ENCODE assay signal across 37 cellular contexts in the genomic region with DNA sequence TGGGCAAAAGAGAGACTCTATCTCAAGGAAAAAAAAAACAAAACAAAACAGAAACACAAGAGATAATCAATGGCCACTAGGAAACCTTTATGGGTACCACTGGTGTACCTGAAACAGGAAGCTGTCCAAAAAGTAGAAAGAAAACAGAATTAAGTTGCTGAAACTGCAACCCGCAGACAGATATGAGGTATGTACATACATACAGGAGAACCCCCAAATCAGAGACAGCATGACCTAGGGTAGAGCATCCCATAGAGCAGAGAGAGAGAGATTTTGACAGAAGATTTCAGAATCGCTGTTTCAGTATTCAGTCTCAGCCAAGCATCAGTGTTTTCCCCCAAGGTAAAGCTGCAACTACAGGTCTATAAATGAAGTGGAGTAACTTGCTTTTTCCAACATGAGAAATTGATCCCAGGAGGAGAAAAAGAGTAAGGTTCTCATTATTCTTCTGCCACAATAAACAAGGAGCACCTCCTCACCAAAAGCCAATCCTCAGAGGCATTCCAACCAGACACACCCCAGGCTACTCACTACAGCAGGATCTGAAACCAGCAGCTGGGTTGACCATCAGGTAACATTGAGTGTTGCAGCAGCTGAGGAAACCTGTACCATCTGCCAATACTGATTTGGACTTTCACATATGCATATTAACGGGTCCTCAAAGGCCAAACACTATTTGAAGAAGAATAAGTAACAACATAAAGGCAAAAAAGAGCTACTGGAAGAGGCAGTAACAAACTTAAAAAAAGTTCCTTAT.
"Had no signal": no experiment of that assay in that cellular context is flagged by ENCODE, and none has a peak within 500 bp of the region (broad histone marks: within the 10 kb centered on the region; RNA-seq: fewer than 3 reads in every experiment).

No MANE protein-coding gene starts in this region.

- H3K4me1 ChIP-seq: adrenal gland, ascending aorta, body of pancreas, breast epithelium had no signal

- H3K36me3 Mint-ChIP-seq: activated naive CD4-positive, alpha-beta T cell treated with anti-CD3 and anti-CD28 coated beads, Interleukin-2, amount 10 ng/mL, durations not matched to agents 7 days and 5 days; activated naive CD4-positive, alpha-beta T cell treated with anti-CD3 and anti-CD28 coated beads, Interleukin-2, amount 50 U/mL, for 24 hours; activated naive CD4-positive, alpha-beta T cell treated with anti-CD3 and anti-CD28 coated beads, Interleukin-2, amount 50 U/mL, for 72 hours; activated naive CD8-positive, alpha-beta T cell; activated naive CD8-positive, alpha-beta T cell treated with anti-CD3 and anti-CD28 coated beads for 36 hours; activated naive CD8-positive, alpha-beta T cell treated with anti-CD3 and anti-CD28 coated beads, Interleukin-2, amount 10 ng/mL, durations not matched to agents 7 days and 5 days; brain had no signal

- H3K9me3 ChIP-seq: adrenal gland, ascending aorta, body of pancreas, breast epithelium had no signal

- H3K4me3 ChIP-seq: adrenal gland, ascending aorta, body of pancreas, breast epithelium, cardiac muscle cell had no signal

- ATAC-seq: activated naive CD4-positive, alpha-beta T cell treated with anti-CD3 and anti-CD28 coated beads, Interleukin-2, amount 50 U/mL, for 72 hours; activated naive CD8-positive, alpha-beta T cell treated with anti-CD3 and anti-CD28 coated beads, Interleukin-2, amount 50 U/mL, for 24 hours; activated T-cell treated with anti-CD3 and anti-CD28 coated beads, Interleukin-2, amount 50 U/mL, for 4 hours; activated T-cell treated with anti-CD3 and anti-CD28 coated beads, Interleukin-2, amount 50 U/mL, for 72 hours; activated T-helper 17 cell treated with anti-CD3 and anti-CD28 coated beads, Interleukin-2, amount 50 U/mL, for 72 hours; body of pancreas had no signal

- H3K27ac Mint-ChIP-seq: activated naive CD4-positive, alpha-beta T cell treated with anti-CD3 and anti-CD28 coated beads for 36 hours; activated naive CD4-positive, alpha-beta T cell treated with anti-CD3 and anti-CD28 coated beads, Interleukin-2, amount 50 U/mL, for 24 hours; activated naive CD4-positive, alpha-beta T cell treated with anti-CD3 and anti-CD28 coated beads, Interleukin-2, amount 50 U/mL, for 72 hours; activated naive CD8-positive, alpha-beta T cell; activated naive CD8-positive, alpha-beta T cell treated with anti-CD3 and anti-CD28 coated beads for 36 hours; activated naive CD8-positive, alpha-beta T cell treated with anti-CD3 and anti-CD28 coated beads, Interleukin-2, amount 10 ng/mL, durations not matched to agents 7 days and 5 days; activated naive CD8-positive, alpha-beta T cell treated with anti-CD3 and anti-CD28 coated beads, Interleukin-2, amount 50 U/mL, for 24 hours; activated T-cell treated with anti-CD3 and anti-CD28 coated beads, Interleukin-2, amount 50 U/mL, for 24 hours; activated T-cell treated with anti-CD3 and anti-CD28 coated beads, Interleukin-2, amount 50 U/mL, for 72 hours; activated T-helper 1 cell treated with anti-CD3 and anti-CD28 coated beads, Interleukin-12 subunit alpha, Interleukin-12 subunit beta, Interleukin-2, Interleukin-4 antibody, amounts not matched to agents 30 ng/mL and 10 ng/mL and 1 ng/mL, durations not matched to agents 14 hours and 24 hours and 36 hours; activated T-helper 17 cell treated with anti-CD3 and anti-CD28 coated beads, Interleukin-2, amount 50 U/mL, for 72 hours; activated T-helper 2 cell treated with anti-CD3 and anti-CD28 coated beads, Interferon-gamma antibody, Interleukin-2, Interleukin-4, amounts not matched to agents 10 μg/mL and 5 μg/mL and 100 μg/mL, durations not matched to agents 14 hours and 24 hours and 36 hours; brain had no signal

- DNase-seq: activated effector memory CD4-positive, alpha-beta T cell treated with anti-CD3 and anti-CD28 coated beads, Interleukin-2, amount 50 U/mL, for 16 hours; activated effector memory CD4-positive, alpha-beta T cell treated with Interleukin-2 at 50 U/mL for 16 hours; activated gamma-delta T cell; activated gamma-delta T cell treated with Interleukin-2 at 50 U/mL for 16 hours; activated naive CD4-positive, alpha-beta T cell; activated naive CD4-positive, alpha-beta T cell treated with anti-CD3 and anti-CD28 coated beads for 36 hours; activated naive CD4-positive, alpha-beta T cell treated with anti-CD3 and anti-CD28 coated beads, Interleukin-2, amount 10 ng/mL, durations not matched to agents 7 days and 5 days; activated naive CD4-positive, alpha-beta T cell treated with anti-CD3 and anti-CD28 coated beads, Interleukin-2, amount 50 U/mL, for 16 hours; activated naive CD4-positive, alpha-beta T cell treated with Interleukin-2 at 50 U/mL for 16 hours; activated naive CD8-positive, alpha-beta T cell treated with anti-CD3 and anti-CD28 coated beads for 36 hours; activated naive CD8-positive, alpha-beta T cell treated with anti-CD3 and anti-CD28 coated beads, Interleukin-2, amount 10 ng/mL, durations not matched to agents 7 days and 5 days; activated naive CD8-positive, alpha-beta T cell treated with anti-CD3 and anti-CD28 coated beads, Interleukin-2, amount 50 U/mL, for 24 hours; activated T-cell treated with anti-CD3 and anti-CD28 coated beads, Interleukin-2, amount 50 U/mL, for 24 hours; activated T-cell treated with anti-CD3 and anti-CD28 coated beads, Interleukin-2, amount 50 U/mL, for 4 hours; activated T-cell treated with anti-CD3 and anti-CD28 coated beads, Interleukin-2, amount 50 U/mL, for 48 hours; activated T-cell treated with anti-CD3 and anti-CD28 coated beads, Interleukin-2, amount 50 U/mL, for 72 hours; adrenal gland; amniotic stem cell; amygdala; anterior cingulate cortex; aorta; body of pancreas; brain microvascular endothelial cell; caudate nucleus; central memory CD4-positive, alpha-beta T cell; cerebellar nuclear complex had no signal

- H3K27ac ChIP-seq: adrenal gland, ascending aorta, body of pancreas, brain microvascular endothelial cell, breast epithelium, cardiac muscle cell had no signal

- H3K36me3 ChIP-seq: adrenal gland, ascending aorta, brain microvascular endothelial cell, breast epithelium, cardiac muscle cell had no signal

- H3K4me1 Mint-ChIP-seq: activated naive CD4-positive, alpha-beta T cell treated with anti-CD3 and anti-CD28 coated beads, Interleukin-2, amount 10 ng/mL, durations not matched to agents 7 days and 5 days; activated naive CD4-positive, alpha-beta T cell treated with anti-CD3 and anti-CD28 coated beads, Interleukin-2, amount 50 U/mL, for 24 hours; activated naive CD8-positive, alpha-beta T cell treated with anti-CD3 and anti-CD28 coated beads for 36 hours; activated naive CD8-positive, alpha-beta T cell treated with anti-CD3 and anti-CD28 coated beads, Interleukin-2, amount 10 ng/mL, durations not matched to agents 7 days and 5 days; activated naive CD8-positive, alpha-beta T cell treated with anti-CD3 and anti-CD28 coated beads, Interleukin-2, amount 50 U/mL, for 24 hours; activated T-helper 17 cell treated with anti-CD3 and anti-CD28 coated beads, Interleukin-2, amount 50 U/mL, for 72 hours; brain; central memory CD8-positive, alpha-beta T cell had no signal

- H3K27me3 Mint-ChIP-seq: activated naive CD4-positive, alpha-beta T cell treated with anti-CD3 and anti-CD28 coated beads, Interleukin-2, amount 10 ng/mL, durations not matched to agents 7 days and 5 days; activated naive CD4-positive, alpha-beta T cell treated with anti-CD3 and anti-CD28 coated beads, Interleukin-2, amount 50 U/mL, for 24 hours; activated naive CD8-positive, alpha-beta T cell; activated naive CD8-positive, alpha-beta T cell treated with anti-CD3 and anti-CD28 coated beads for 36 hours; activated naive CD8-positive, alpha-beta T cell treated with anti-CD3 and anti-CD28 coated beads, Interleukin-2, amount 10 ng/mL, durations not matched to agents 7 days and 5 days; activated naive CD8-positive, alpha-beta T cell treated with anti-CD3 and anti-CD28 coated beads, Interleukin-2, amount 50 U/mL, for 24 hours; activated T-cell treated with anti-CD3 and anti-CD28 coated beads, Interleukin-2, amount 50 U/mL, for 24 hours; activated T-helper 17 cell treated with anti-CD3 and anti-CD28 coated beads, Interleukin-2, amount 50 U/mL, for 72 hours; brain; central memory CD8-positive, alpha-beta T cell had no signal

- H3K9me3 Mint-ChIP-seq: activated naive CD8-positive, alpha-beta T cell treated with anti-CD3 and anti-CD28 coated beads, Interleukin-2, amount 50 U/mL, for 24 hours had no signal

- H3K27me3 ChIP-seq: adrenal gland, ascending aorta, body of pancreas, brain microvascular endothelial cell, breast epithelium, cardiac muscle cell had no signal

- H3K4me3 Mint-ChIP-seq: activated naive CD4-positive, alpha-beta T cell treated with anti-CD3 and anti-CD28 coated beads for 36 hours; activated naive CD4-positive, alpha-beta T cell treated with anti-CD3 and anti-CD28 coated beads, Interleukin-2, amount 10 ng/mL, durations not matched to agents 7 days and 5 days; activated naive CD4-positive, alpha-beta T cell treated with anti-CD3 and anti-CD28 coated beads, Interleukin-2, amount 50 U/mL, for 24 hours; activated naive CD8-positive, alpha-beta T cell; activated naive CD8-positive, alpha-beta T cell treated with anti-CD3 and anti-CD28 coated beads for 36 hours; activated naive CD8-positive, alpha-beta T cell treated with anti-CD3 and anti-CD28 coated beads, Interleukin-2, amount 10 ng/mL, durations not matched to agents 7 days and 5 days; activated naive CD8-positive, alpha-beta T cell treated with anti-CD3 and anti-CD28 coated beads, Interleukin-2, amount 50 U/mL, for 24 hours; activated T-cell treated with anti-CD3 and anti-CD28 coated beads, Interleukin-2, amount 50 U/mL, for 24 hours; activated T-cell treated with anti-CD3 and anti-CD28 coated beads, Interleukin-2, amount 50 U/mL, for 4 hours; activated T-cell treated with anti-CD3 and anti-CD28 coated beads, Interleukin-2, amount 50 U/mL, for 72 hours; activated T-helper 1 cell treated with anti-CD3 and anti-CD28 coated beads, Interleukin-12 subunit alpha, Interleukin-12 subunit beta, Interleukin-2, Interleukin-4 antibody, amounts not matched to agents 30 ng/mL and 10 ng/mL and 1 ng/mL, durations not matched to agents 14 hours and 24 hours and 36 hours; activated T-helper 17 cell treated with anti-CD3 and anti-CD28 coated beads, Interleukin-2, amount 50 U/mL, for 72 hours; brain; central memory CD8-positive, alpha-beta T cell had no signal
